In the genomic region with DNA sequence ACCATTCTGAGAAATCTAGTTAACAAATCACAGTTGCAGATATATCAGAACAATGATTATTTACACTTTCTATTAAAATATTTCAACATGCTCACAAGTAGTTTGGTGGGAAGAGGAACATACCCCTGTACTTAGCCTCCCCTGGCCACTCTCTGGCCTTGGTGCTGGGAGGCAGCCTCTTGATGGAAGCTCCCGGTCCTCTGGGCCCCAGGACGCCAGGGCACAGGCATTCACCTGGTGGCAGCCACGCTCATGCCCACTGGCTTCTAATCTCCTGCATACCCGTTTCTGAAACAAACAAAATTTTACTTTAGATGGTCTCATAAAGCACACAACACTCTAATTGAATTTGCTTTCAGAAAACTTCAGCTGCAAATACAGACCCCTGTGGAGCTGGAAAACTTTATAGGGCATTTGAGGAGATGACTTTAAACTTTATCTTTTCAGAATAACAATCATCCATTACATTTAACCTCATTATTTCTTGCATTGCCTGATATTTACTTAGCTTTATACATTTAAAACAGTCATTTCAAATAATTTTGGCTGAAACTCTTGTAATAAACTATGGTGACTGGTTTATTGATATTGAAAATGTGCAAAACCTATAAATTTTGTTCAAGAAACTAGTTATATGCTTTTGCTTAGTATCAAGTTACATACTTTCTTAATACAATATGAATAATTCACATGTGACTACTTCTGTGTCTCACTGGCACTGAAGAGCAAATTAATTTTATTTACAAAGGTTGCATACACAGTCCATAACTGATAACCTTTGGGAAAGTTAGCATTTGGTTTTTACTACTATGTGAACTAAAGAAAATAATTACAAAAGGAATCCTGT, we compare ENCODE assay signal across 31 cellular contexts.
"Had no signal": no experiment of that assay in that cellular context is flagged by ENCODE, and none has a peak within 500 bp of the region (broad histone marks: within the 10 kb centered on the region; RNA-seq: fewer than 3 reads in every experiment).

No MANE protein-coding gene starts in this region.

- H3K4me3 ChIP-seq: cardiac muscle cell, MG63 had no signal

- ATAC-seq: activated naive CD4-positive, alpha-beta T cell treated with anti-CD3 and anti-CD28 coated beads, Interleukin-2, amount 50 U/mL, for 72 hours; activated naive CD8-positive, alpha-beta T cell treated with anti-CD3 and anti-CD28 coated beads, Interleukin-2, amount 50 U/mL, for 24 hours; activated T-cell treated with anti-CD3 and anti-CD28 coated beads, Interleukin-2, amount 50 U/mL, for 4 hours; Panc1; Right ventricle myocardium inferior; T-helper 17 cell had no signal

- H3K36me3 ChIP-seq: brain microvascular endothelial cell, cardiac muscle cell, MG63 had no signal

- H3K27ac ChIP-seq: brain microvascular endothelial cell, cardiac muscle cell, KMS-11 had no signal

- H3K9ac ChIP-seq: KMS-11 had no signal

- H3K9me3 ChIP-seq: MG63 had no signal

- DNase-seq: activated B cell treated with CpG ODN at 0.5 μM for 24 hours; activated CD4-positive, alpha-beta memory T cell treated with anti-CD3 and anti-CD28 coated beads for 36 hours; activated CD4-positive, alpha-beta T cell treated with anti-CD3 and anti-CD28 coated beads for 1 hour; activated CD4-positive, alpha-beta T cell treated with anti-CD3 and anti-CD28 coated beads, Interleukin-2, amount 10 ng/mL, durations not matched to agents 7 days and 5 days; activated CD8-positive, alpha-beta memory T cell treated with anti-CD3 and anti-CD28 coated beads for 24 hours; activated effector memory CD4-positive, alpha-beta T cell treated with anti-CD3 and anti-CD28 coated beads, Interleukin-2, amount 50 U/mL, for 16 hours; activated naive CD4-positive, alpha-beta T cell treated with Interleukin-2 at 50 U/mL for 16 hours; activated naive CD8-positive, alpha-beta T cell treated with anti-CD3 and anti-CD28 coated beads, Interleukin-2, amount 50 U/mL, for 24 hours; activated T-cell treated with anti-CD3 and anti-CD28 coated beads, Interleukin-2, amount 50 U/mL, for 4 hours; amygdala; brain microvascular endothelial cell; MG63; MV-4-11; NCI-H1092 treated with DMSO at 0.1 percent for 48 hours; NCI-H1417 treated with DMSO at 0.1 percent for 48 hours; NCI-H1694; NCI-H2029; NCI-H2107; NCI-H2171 treated with DMSO at 0.1 percent for 48 hours; NCI-H345; NCI-H510A; NCI-H526 treated with DMSO at 0.1 percent for 48 hours; NCI-H82; RPMI8226; T-helper 17 cell; T-helper 9 cell had no signal

- H3K27me3 ChIP-seq: brain microvascular endothelial cell, cardiac muscle cell had no signal

- H3K4me2 ChIP-seq: KMS-11 had no signal
